In genomic region chr1:155859881-155860841, GRCh38 we compare ENCODE assay signal across 8 cellular contexts. TPM values are rescaled to one million over a fixed set of nuclear protein-coding genes. Genes with fewer than 3 reads are reported as not detected.
DNase-seq lines count a peak whose midpoint lies in the region; ATAC-seq, FAIRE-seq and TF ChIP-seq lines count a peak whose summit lies in the region.

No MANE protein-coding gene starts in this region.

- POLR2A ChIA-PET in BJ (lab: Charles Lee) (interaction anchor here (0.5 to 1.5 kb wide), 3 partner anchors 8 to 73 kb away, joined by 3 to 9 read pairs (median 3); no protein-coding TSS in a partner anchor), HepG2 (lab: Yijun Ruan, JAX) (interaction anchor here (1.0 to 2.0 kb wide), 8 partner anchors 8 to 270 kb away, joined by 3 to 11 read pairs (median 4); partner anchors contain the start of gene RXFP4)

- in situ Hi-C loops in HepG2 (cut with HindIII; ENCODE audit: extremely low pct_ligation_motif_present, low pct_unique_long_range_greater_than_20kb) = no loop called here

- no peak for FAIRE-seq in HepG2 (lab: Jason Lieb, UNC)

- peaks cover 10% of the 10 kb centered on the region for H3K36me3 Mint-ChIP-seq in dendritic cell treated with granulocyte-macrophage colony-stimulating factor and Interleukin-4, amounts not matched to agents 40 ng/mL and 50 ng/mL, for 4 days (ENCODE audit: low read depth)

- DNase-seq in BJ (ENCODE audit: low read depth) = no peak
- DNase-seq in NCI-H2196 treated with DMSO at 0.1 percent for 48 hours (lab: John Stamatoyannopoulos, UW; ENCODE audit: unreplicated experiment) = peak; percentile 65
- DNase-seq in activated CD4-positive, alpha-beta T cell treated with anti-CD3 and anti-CD28 coated beads for 48 hours = peak; percentile 64
- DNase-seq in HepG2 (ENCODE audit: low spot score) = peak; percentile 18
- peak; percentile 36 to 41 for DNase-seq in stimulated activated CD4-positive, alpha-beta T cell treated with anti-CD3 and anti-CD28 coated beads, Interleukin-4, amount 100 ng/mL, for 4 hours

- peak overlapping the region; percentile 80 for H2AFZ ChIP-seq in HepG2 (ENCODE audit: low read length)

- H3K27ac Mint-ChIP-seq in dendritic cell treated with granulocyte-macrophage colony-stimulating factor and Interleukin-4, amounts not matched to agents 40 ng/mL and 50 ng/mL, for 4 days = peak overlapping the region; percentile 91

- H3K9ac ChIP-seq in HepG2 (ENCODE audit: insufficient read depth, low read depth, low read length) = peak overlapping the region; percentile 55; the same call in 1 of the 2 replicates

- H3K27me3 Mint-ChIP-seq in dendritic cell treated with granulocyte-macrophage colony-stimulating factor and Interleukin-4, amounts not matched to agents 40 ng/mL and 50 ng/mL, for 4 days = no peaks in the 10 kb centered on the region

- no peaks in the 10 kb centered on the region for H3K9me3 ChIP-seq in HepG2 (ENCODE audit: low read length)

- no peak for TF ChIP-seq POLR2A in HepG2 (IDR thresholded peaks at IDR 0.05; ENCODE audit: insufficient read depth in 1 of 2, low read depth in 2 of 2, low read length in 2 of 2)

- H3K27me3 ChIP-seq in BJ (ENCODE audit: control insufficient read depth, insufficient read depth, low read length) = no peaks in the 10 kb centered on the region
- H3K27me3 ChIP-seq in HepG2 (ENCODE audit: control insufficient read depth in 1 of 2, insufficient read depth in 2 of 2, low read length in 2 of 2) = no peaks in the 10 kb centered on the region

- peak overlapping the region; percentile 65 for H3K4me2 ChIP-seq in HepG2 (ENCODE audit: low read depth, low read length)

- H4K20me1 ChIP-seq in HepG2 (ENCODE audit: insufficient read depth, low read length) = no peaks in the 10 kb centered on the region

- no peak overlapping the region for H3K27ac ChIP-seq in HepG2 (ENCODE audit: extremely low read length, insufficient read depth, low read length)

- peak overlapping the region; percentile 75 for H3K4me3 Mint-ChIP-seq in dendritic cell treated with granulocyte-macrophage colony-stimulating factor and Interleukin-4, amounts not matched to agents 40 ng/mL and 50 ng/mL, for 4 days

- H3K9me3 Mint-ChIP-seq in dendritic cell treated with granulocyte-macrophage colony-stimulating factor and Interleukin-4, amounts not matched to agents 40 ng/mL and 50 ng/mL, for 4 days = no peaks in the 10 kb centered on the region

- ATAC-seq in GM21515 (IDR thresholded peaks at IDR 0.05; ENCODE audit: unreplicated experiment) (peak; percentile 16), HepG2 (peak; percentile 4; the same call in 2 of the 3 replicates), GM18517 (IDR thresholded peaks at IDR 0.05; ENCODE audit: unreplicated experiment) (no peak)

- H3K4me1 Mint-ChIP-seq in dendritic cell treated with granulocyte-macrophage colony-stimulating factor and Interleukin-4, amounts not matched to agents 40 ng/mL and 50 ng/mL, for 4 days (ENCODE audit: low read depth) = peaks cover 37% of the 10 kb centered on the region

- no peaks in the 10 kb centered on the region; the same call in 1 of the 2 replicates for H3K36me3 ChIP-seq in BJ (ENCODE audit: control insufficient read depth, insufficient read depth, low read length)
- H3K36me3 ChIP-seq in HepG2 (replicated peaks in 1 of 2; ENCODE audit: control insufficient read depth in 1 of 2, insufficient read depth in 2 of 2, low read length in 2 of 2) = no peaks in the 10 kb centered on the region

- TF ChIP-seq CTCF in BJ (IDR thresholded peaks at IDR 0.05; ENCODE audit: insufficient read depth, low read depth, low read length) (no peak), HepG2 (CRISPR knock-in tag; IDR thresholded peaks at IDR 0.05) (no peak)

- peaks cover 15% of the 10 kb centered on the region for H3K79me2 ChIP-seq in HepG2 (ENCODE audit: insufficient read depth, low read length)

- peaks cover 22% of the 10 kb centered on the region for H3K4me1 ChIP-seq in HepG2 (ENCODE audit: insufficient read depth, low read length)

- 23% methylated on average over 23 of the region's 35 CpGs for whole genome bisulfite sequencing in HepG2 (ENCODE audit: low lambda C conversion rate)

- intact Hi-C loops in dendritic cell treated with granulocyte-macrophage colony-stimulating factor and Interleukin-4, amounts not matched to agents 40 ng/mL and 50 ng/mL, for 4 days (cut with micrococcal nuclease) = loop anchor here (2.0 to 10.0 kb wide), 2 partner anchors 51 to 585 kb away; partner anchors contain the start of genes CLK2, HCN3 and RIT1
- intact Hi-C loops in HepG2 (cut with micrococcal nuclease; ENCODE audit: unreplicated experiment) = no loop called here

- TF ChIP-seq EP300 in HepG2 (IDR thresholded peaks at IDR 0.05; ENCODE audit: low read depth in 2 of 2, low read length in 2 of 2) = no peak
- TF ChIP-seq EP300 in HepG2 (CRISPR knock-in tag; IDR thresholded peaks at IDR 0.05; ENCODE audit: borderline replicate concordance) = no peak

- H3K4me3 ChIP-seq in BJ (ENCODE audit: low read depth, low read length) = peak overlapping the region; percentile 40
- H3K4me3 ChIP-seq in HepG2 (replicated peaks in 1 of 3; ENCODE audit: insufficient read depth in 1 of 3, low read depth in 2 of 3, low read length in 3 of 3) = peak overlapping the region; percentile 25 to 61 (median 38); a peak in 5 of 6 replicates

- CTCF ChIA-PET in BJ (lab: Yijun Ruan, JAX) = interaction anchor here (0.6 to 1.3 kb wide), 5 partner anchors 9 to 102 kb away, joined by 3 read pairs; no protein-coding TSS in a partner anchor
- CTCF ChIA-PET in HepG2 (lab: Yijun Ruan, JAX; ENCODE audit: low intra/inter-chr PET ratio, low total read pairs) = no interaction called here

- no TSS peak for BruUV-seq in HepG2 (replicated peaks; lab: Mats Ljungman, UMichigan)

- TF ChIP-seq RAD21 in HepG2 (CRISPR knock-in tag; IDR thresholded peaks at IDR 0.05) = no peak

RNA-seq across cellular contexts. Expression of gene SYT11, which starts 0.8 kb away (rescaled TPM):
- 36.0 and 36.6 TPM in 2 replicates for polyA plus RNA-seq in BJ (2011; rRNA removed)
- 20.8 and 28.2 TPM in 2 replicates for polyA minus RNA-seq in BJ (2011; rRNA and poly(A)+ RNA removed)
- 0.08 and 0.22 TPM in 2 replicates for total RNA-seq in HepG2 (2016; rRNA removed; fragmentation: Illumina TruSeq; extraction: Trizol)
- total RNA-seq in HepG2 (2016; cell fraction: cytosol; rRNA removed; fragmentation: Illumina TruSeq; extraction: Trizol; ENCODE audit: low read depth) = not detected in 2 replicates
- total RNA-seq in HepG2 (2016; cell fraction: insoluble cytoplasmic fraction; rRNA removed; fragmentation: Illumina TruSeq; extraction: Trizol) = 0.06 and 0.13 TPM in 2 replicates
- total RNA-seq in HepG2 (2016; cell fraction: membrane; rRNA removed; fragmentation: Illumina TruSeq; extraction: Trizol) = 0.03 and 0.09 TPM in 2 replicates
- 0.22 and 0.25 TPM in 2 replicates for total RNA-seq in HepG2 (2016; cell fraction: nucleus; rRNA removed; fragmentation: Illumina TruSeq; extraction: Trizol)
- 0.59 and 0.64 TPM in 2 replicates for polyA plus RNA-seq in HepG2 (2011; rRNA removed)
- polyA plus RNA-seq in HepG2 (2011; cell fraction: cytosol; rRNA removed) = 0.35 and 0.59 TPM in 2 replicates
- polyA plus RNA-seq in HepG2 (2011; cell fraction: nucleus; rRNA removed) = 0.26 and 0.29 TPM in 2 replicates
- 0.64 and 1.0 TPM in 2 replicates for polyA plus RNA-seq in HepG2 (2012)
- polyA plus RNA-seq in HepG2 (2016; cell fraction: cytosol; fragmentation: Illumina TruSeq; extraction: Trizol; ENCODE audit: low read depth) = 0.02 TPM in 1 of 2 replicates, not detected in the other
- 0.04 and 0.08 TPM in 2 replicates for polyA plus RNA-seq in HepG2 (2016; cell fraction: insoluble cytoplasmic fraction; fragmentation: Illumina TruSeq; extraction: Trizol; ENCODE audit: low read depth)
- 0.06 TPM in 1 of 2 replicates, not detected in the other for polyA plus RNA-seq in HepG2 (2016; cell fraction: membrane; fragmentation: Illumina TruSeq; extraction: Trizol; ENCODE audit: low read depth)
- 0.08 and 0.21 TPM in 2 replicates for polyA plus RNA-seq in HepG2 (2016; cell fraction: nucleus; fragmentation: Illumina TruSeq; extraction: Trizol; ENCODE audit: insufficient read depth, low read depth)
- 0.44 and 1.3 TPM in 2 replicates for polyA minus RNA-seq in HepG2 (2011; rRNA and poly(A)+ RNA removed; ENCODE audit: low replicate concordance)
- polyA minus RNA-seq in HepG2 (2011; cell fraction: cytosol; rRNA and poly(A)+ RNA removed) = 0.44 and 0.69 TPM in 2 replicates
- 0.39 and 0.75 TPM in 2 replicates for polyA minus RNA-seq in HepG2 (2011; cell fraction: nucleus; rRNA and poly(A)+ RNA removed)

RNA-seq across cellular contexts. Expression of gene GON4L, which starts 3.1 kb away (rescaled TPM):
- 17.9 and 18.3 TPM in 2 replicates for polyA plus RNA-seq in BJ (2011; rRNA removed)
- polyA minus RNA-seq in BJ (2011; rRNA and poly(A)+ RNA removed) = 22.1 and 37.0 TPM in 2 replicates
- total RNA-seq in HepG2 (2016; rRNA removed; fragmentation: Illumina TruSeq; extraction: Trizol) = 15.5 and 19.6 TPM in 2 replicates
- total RNA-seq in HepG2 (2016; cell fraction: cytosol; rRNA removed; fragmentation: Illumina TruSeq; extraction: Trizol; ENCODE audit: low read depth) = 60.3 and 77.6 TPM in 2 replicates
- 13.2 and 20.6 TPM in 2 replicates for total RNA-seq in HepG2 (2016; cell fraction: insoluble cytoplasmic fraction; rRNA removed; fragmentation: Illumina TruSeq; extraction: Trizol)
- total RNA-seq in HepG2 (2016; cell fraction: membrane; rRNA removed; fragmentation: Illumina TruSeq; extraction: Trizol) = 21.7 and 23.0 TPM in 2 replicates
- total RNA-seq in HepG2 (2016; cell fraction: nucleus; rRNA removed; fragmentation: Illumina TruSeq; extraction: Trizol) = 39.3 and 40.1 TPM in 2 replicates
- polyA plus RNA-seq in HepG2 (2011; rRNA removed) = 14.6 and 15.0 TPM in 2 replicates
- polyA plus RNA-seq in HepG2 (2011; cell fraction: cytosol; rRNA removed) = 6.9 and 10.0 TPM in 2 replicates
- polyA plus RNA-seq in HepG2 (2011; cell fraction: nucleus; rRNA removed) = 30.4 and 31.3 TPM in 2 replicates
- 13.5 and 13.8 TPM in 2 replicates for polyA plus RNA-seq in HepG2 (2012)
- 2.0 and 2.4 TPM in 2 replicates for polyA plus RNA-seq in HepG2 (2016; cell fraction: cytosol; fragmentation: Illumina TruSeq; extraction: Trizol; ENCODE audit: low read depth)
- 5.8 and 9.2 TPM in 2 replicates for polyA plus RNA-seq in HepG2 (2016; cell fraction: insoluble cytoplasmic fraction; fragmentation: Illumina TruSeq; extraction: Trizol; ENCODE audit: low read depth)
- polyA plus RNA-seq in HepG2 (2016; cell fraction: membrane; fragmentation: Illumina TruSeq; extraction: Trizol; ENCODE audit: low read depth) = 2.8 and 3.0 TPM in 2 replicates
- polyA plus RNA-seq in HepG2 (2016; cell fraction: nucleus; fragmentation: Illumina TruSeq; extraction: Trizol; ENCODE audit: insufficient read depth, low read depth) = 44.7 and 49.8 TPM in 2 replicates
- 35.6 and 65.0 TPM in 2 replicates for polyA minus RNA-seq in HepG2 (2011; rRNA and poly(A)+ RNA removed; ENCODE audit: low replicate concordance)
- polyA minus RNA-seq in HepG2 (2011; cell fraction: cytosol; rRNA and poly(A)+ RNA removed) = 9.4 and 10.1 TPM in 2 replicates
- polyA minus RNA-seq in HepG2 (2011; cell fraction: nucleus; rRNA and poly(A)+ RNA removed) = 48.7 and 51.0 TPM in 2 replicates

RNA-seq across cellular contexts. Expression of gene RIT1, which starts 51.0 kb away (rescaled TPM):
- polyA plus RNA-seq in BJ (2011; rRNA removed) (25.8 and 42.6 TPM in 2 replicates), HepG2 (2011; rRNA removed) (29.3 and 32.2 TPM in 2 replicates)
- 28.8 and 32.9 TPM in 2 replicates for polyA minus RNA-seq in BJ (2011; rRNA and poly(A)+ RNA removed)
- 12.2 and 15.9 TPM in 2 replicates for total RNA-seq in HepG2 (2016; rRNA removed; fragmentation: Illumina TruSeq; extraction: Trizol)
- 1.8 and 2.7 TPM in 2 replicates for total RNA-seq in HepG2 (2016; cell fraction: cytosol; rRNA removed; fragmentation: Illumina TruSeq; extraction: Trizol; ENCODE audit: low read depth)
- 12.0 and 18.3 TPM in 2 replicates for total RNA-seq in HepG2 (2016; cell fraction: insoluble cytoplasmic fraction; rRNA removed; fragmentation: Illumina TruSeq; extraction: Trizol)
- 3.7 and 5.0 TPM in 2 replicates for total RNA-seq in HepG2 (2016; cell fraction: membrane; rRNA removed; fragmentation: Illumina TruSeq; extraction: Trizol)
- total RNA-seq in HepG2 (2016; cell fraction: nucleus; rRNA removed; fragmentation: Illumina TruSeq; extraction: Trizol) = 5.1 and 6.9 TPM in 2 replicates
- 27.0 and 36.8 TPM in 2 replicates for polyA plus RNA-seq in HepG2 (2011; cell fraction: cytosol; rRNA removed)
- 10.2 and 15.6 TPM in 2 replicates for polyA plus RNA-seq in HepG2 (2011; cell fraction: nucleus; rRNA removed)
- polyA plus RNA-seq in HepG2 (2012) = 14.8 and 19.9 TPM in 2 replicates
- polyA plus RNA-seq in HepG2 (2016; cell fraction: cytosol; fragmentation: Illumina TruSeq; extraction: Trizol; ENCODE audit: low read depth) = 1.3 and 1.4 TPM in 2 replicates
- 12.1 and 13.9 TPM in 2 replicates for polyA plus RNA-seq in HepG2 (2016; cell fraction: insoluble cytoplasmic fraction; fragmentation: Illumina TruSeq; extraction: Trizol; ENCODE audit: low read depth)
- polyA plus RNA-seq in HepG2 (2016; cell fraction: membrane; fragmentation: Illumina TruSeq; extraction: Trizol; ENCODE audit: low read depth) = 1.8 and 2.0 TPM in 2 replicates
- 13.6 and 15.1 TPM in 2 replicates for polyA plus RNA-seq in HepG2 (2016; cell fraction: nucleus; fragmentation: Illumina TruSeq; extraction: Trizol; ENCODE audit: insufficient read depth, low read depth)
- 23.7 and 26.0 TPM in 2 replicates for polyA minus RNA-seq in HepG2 (2011; rRNA and poly(A)+ RNA removed; ENCODE audit: low replicate concordance)
- polyA minus RNA-seq in HepG2 (2011; cell fraction: cytosol; rRNA and poly(A)+ RNA removed) = 16.1 and 17.4 TPM in 2 replicates
- 11.6 and 20.5 TPM in 2 replicates for polyA minus RNA-seq in HepG2 (2011; cell fraction: nucleus; rRNA and poly(A)+ RNA removed)

Comparison
In these comparisons a context has a peak if more than half of its experiments do, and no peak if none do; other contexts are left out.
1. RNA of gene SYT11, which starts 0.8 kb away (polyA plus RNA-seq): 36.0 to 36.6 TPM in BJ; 0.02 to 1.0 TPM in HepG2; every median in the first group is over 10 times any median in the second.